ENCODE assay signal across 20 cellular contexts in the genomic region with DNA sequence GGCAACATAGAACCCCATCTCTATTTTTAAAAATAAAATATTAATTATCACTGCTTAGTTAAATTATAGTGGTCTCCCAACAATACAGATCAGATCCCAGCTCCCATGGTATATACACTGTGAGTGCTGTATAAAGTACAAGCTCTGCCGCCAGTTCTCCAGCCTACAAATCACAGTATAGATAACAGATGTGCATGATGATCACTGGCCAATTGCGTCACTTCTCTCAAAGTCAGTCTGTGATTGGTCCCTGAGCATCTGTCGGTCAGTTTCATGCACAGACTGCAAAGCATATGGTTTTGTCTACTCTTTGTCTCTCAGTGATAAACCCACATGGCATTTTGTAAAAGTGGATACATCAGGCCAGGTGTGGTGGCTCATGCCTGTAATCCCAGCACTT. TPM values are rescaled to one million over a fixed set of nuclear protein-coding genes. Genes with fewer than 3 reads are reported as not detected.
A peak's percentile ranks its signal among the peaks of the same experiment; 100 is the strongest.
DNase-seq lines count a peak whose midpoint lies in the region; ATAC-seq, FAIRE-seq and TF ChIP-seq lines count a peak whose summit lies in the region.
"Had no signal": no experiment of that assay in that cellular context is flagged by ENCODE, and none has a peak within 500 bp of the region (broad histone marks: within the 10 kb centered on the region; RNA-seq: fewer than 3 reads in every experiment).

No MANE protein-coding gene starts in this region.

- peak; percentile 74 for FAIRE-seq in K562 (lab: Jason Lieb, UNC)
- no peak for FAIRE-seq in small intestine (lab: Jason Lieb, UNC)

- TF ChIP-seq EP300 in SK-N-SH (IDR thresholded peaks at IDR 0.05; ENCODE audit: borderline replicate concordance in 1 of 2, low read depth in 1 of 2, low read length in 1 of 2) (no peak), K562 (IDR thresholded peaks at IDR 0.05; ENCODE audit: low read length) (no peak)

- H3K4me3 Mint-ChIP-seq in type B pancreatic cell, result no peak overlapping the region
- H3K4me3 Mint-ChIP-seq: CD4-positive, alpha-beta memory T cell; T-cell had no signal

- H2AFZ ChIP-seq in SK-N-SH (ENCODE audit: low read depth), result no peak overlapping the region
- H2AFZ ChIP-seq in K562 (ENCODE audit: low read depth, low read length), result no peak overlapping the region

- H3K9me3 Mint-ChIP-seq in type B pancreatic cell, result peaks cover 3% of the 10 kb centered on the region
- H3K9me3 Mint-ChIP-seq: CD4-positive, alpha-beta memory T cell; T-cell had no signal

- H3K27ac Mint-ChIP-seq in type B pancreatic cell, result no peak overlapping the region
- H3K27ac Mint-ChIP-seq: CD4-positive, alpha-beta memory T cell; T-cell had no signal

- no peaks in the 10 kb centered on the region for H3K27me3 ChIP-seq in SK-N-SH (ENCODE audit: insufficient read depth)
- H3K27me3 ChIP-seq in K562 (ENCODE audit: control insufficient read depth in 2 of 2, insufficient read depth in 2 of 2, low read length in 2 of 2), result no peaks in the 10 kb centered on the region
- no peaks in the 10 kb centered on the region for H3K27me3 ChIP-seq in small intestine (ENCODE audit: control insufficient read depth in 2 of 2, insufficient read depth in 2 of 2, low read length in 2 of 2)
- H3K27me3 ChIP-seq: BLaER1 treated with 17β-estradiol and CSF1 and Interleukin-3, amounts not matched to agents 10 nM and 100 nM had no signal

- peaks cover 0 to 3% of the 10 kb centered on the region in 2 experiments for H3K36me3 ChIP-seq in SK-N-SH (replicated peaks in 1 of 2; ENCODE audit: control insufficient read depth in 1 of 2, insufficient read depth in 2 of 2, low read length in 1 of 2)
- no peaks in the 10 kb centered on the region for H3K36me3 ChIP-seq in K562 (ENCODE audit: control insufficient read depth, insufficient read depth, low read length)
- peaks cover 0 to 5% of the 10 kb centered on the region in 2 donors for H3K36me3 ChIP-seq in small intestine (ENCODE audit: control insufficient read depth in 2 of 2, insufficient read depth in 2 of 2, low read length in 2 of 2)

- no peak overlapping the region for H3K27ac ChIP-seq in SK-N-SH (ENCODE audit: low read depth in 2 of 2, low read length in 1 of 2)
- no peak overlapping the region for H3K27ac ChIP-seq in K562 (ENCODE audit: extremely low read depth, low read depth, low read length)
- H3K27ac ChIP-seq in small intestine (ENCODE audit: low read depth in 1 of 2, low read length in 1 of 2), result no peak overlapping the region
- H3K27ac ChIP-seq: BLaER1 treated with 17β-estradiol and CSF1 and Interleukin-3, amounts not matched to agents 10 nM and 100 nM had no signal

- no peaks in the 10 kb centered on the region for H3K9me2 ChIP-seq in SK-N-SH

- H3F3A ChIP-seq in SK-N-SH (replicated peaks; ENCODE audit: insufficient read depth), result no peaks in the 10 kb centered on the region

- in situ Hi-C loops in K562 (cut with MboI), result no loop called here

- H3K9me3 ChIP-seq in SK-N-SH (no peaks in the 10 kb centered on the region), K562 (replicated peaks; ENCODE audit: control insufficient read depth, insufficient read depth, low read depth, low read length) (no peaks in the 10 kb centered on the region), small intestine (ENCODE audit: control insufficient read depth, low read depth) (no peaks in the 10 kb centered on the region)

- H3K4me2 ChIP-seq in SK-N-SH, result no peak overlapping the region
- no peak overlapping the region for H3K4me2 ChIP-seq in K562 (ENCODE audit: insufficient read depth, low read length)
- H3K4me2 ChIP-seq: BLaER1 treated with 17β-estradiol and CSF1 and Interleukin-3, amounts not matched to agents 10 nM and 100 nM had no signal

- DNase-seq in SK-N-SH, result peak; percentile 57
- DNase-seq in NCI-H524 (lab: John Stamatoyannopoulos, UW), result peak; percentile 88 to 95
- DNase-seq in K562 (ENCODE audit: extremely low read depth in 1 of 4, low spot score in 3 of 4), result peak in 1 of 4 experiments; percentile 51
- peak; percentile 33 for DNase-seq in iPS-NIHi11 (ENCODE audit: low spot score)
- no peak for DNase-seq in small intestine
- no peak for DNase-seq in type B pancreatic cell (ENCODE audit: extremely low spot score, unreplicated experiment)
- DNase-seq: 8988T; Caco-2; CD4-positive, alpha-beta memory T cell; GDM1; KBM-7; NCI-H1105; NCI-H146; NCI-H2029; NK-92 treated with Interleukin-12 subunit alpha and Interleukin-12 subunit beta, amount 100 ng/mL, for 24 hours; SIG-M5; T-cell had no signal

- H3K9me1 ChIP-seq in K562 (ENCODE audit: control insufficient read depth, insufficient read depth, low read length), result no peaks in the 10 kb centered on the region

- H3K79me2 ChIP-seq in SK-N-SH (ENCODE audit: insufficient read depth), result no peaks in the 10 kb centered on the region; the same call in 1 of the 2 replicates
- no peaks in the 10 kb centered on the region for H3K79me2 ChIP-seq in K562 (ENCODE audit: control insufficient read depth, insufficient read depth, low read length)

- no peaks in the 10 kb centered on the region for H3K4me1 Mint-ChIP-seq in type B pancreatic cell (ENCODE audit: unreplicated experiment)

- POLR2A ChIA-PET in SK-N-SH (lab: Yijun Ruan, JAX), result no interaction called here
- POLR2A ChIA-PET in K562 (lab: Yijun Ruan, JAX), result interaction anchor here (0.7 kb wide), 1 partner anchor 113 kb away, joined by 3 read pairs; no protein-coding TSS in a partner anchor

- no peaks in the 10 kb centered on the region for H3K27me3 Mint-ChIP-seq in type B pancreatic cell
- H3K27me3 Mint-ChIP-seq: CD4-positive, alpha-beta memory T cell; T-cell had no signal

- H3K9ac ChIP-seq in SK-N-SH (no peak overlapping the region), K562 (ENCODE audit: insufficient read depth in 1 of 2, low read depth in 2 of 2, low read length in 2 of 2) (no peak overlapping the region)
- H3K9ac ChIP-seq: BLaER1 treated with 17β-estradiol and CSF1 and Interleukin-3, amounts not matched to agents 10 nM and 100 nM had no signal

- TF ChIP-seq CTCF in SK-N-SH (IDR thresholded peaks at IDR 0.05) (no peak), K562 (IDR thresholded peaks at IDR 0.05 in 2 of 3, conservative IDR thresholded peaks at IDR 0.05 in 1 of 3; ENCODE audit: insufficient read depth in 2 of 3, low read depth in 1 of 3, low read length in 3 of 3) (no peak), type B pancreatic cell (conservative IDR thresholded peaks at IDR 0.05) (no peak)

- no peak for TF ChIP-seq POLR2A in K562 (conservative IDR thresholded peaks at IDR 0.05)

- H3K4me3 ChIP-seq in SK-N-SH (ENCODE audit: low read depth in 2 of 2, low read length in 1 of 2) (no peak overlapping the region), K562 (no peak overlapping the region), small intestine (ENCODE audit: low read depth in 1 of 2, low read length in 2 of 2) (no peak overlapping the region)
- H3K4me3 ChIP-seq: BLaER1 treated with 17β-estradiol and CSF1 and Interleukin-3, amounts not matched to agents 10 nM and 100 nM had no signal

- CTCF ChIA-PET in SK-N-SH (lab: Yijun Ruan, JAX) (interaction anchor here (1.3 to 1.7 kb wide), 2 partner anchors 15 to 160 kb away, joined by 3 read pairs; no protein-coding TSS in a partner anchor), K562 (lab: Yijun Ruan, JAX; ENCODE audit: low intra/inter-chr PET ratio) (no interaction called here)

- peaks cover 2% of the 10 kb centered on the region for H3K36me3 Mint-ChIP-seq in type B pancreatic cell

- intact Hi-C loops in K562 (cut with micrococcal nuclease), result no loop called here

- H3K4me1 ChIP-seq in SK-N-SH (ENCODE audit: control insufficient read depth in 1 of 2, insufficient read depth in 2 of 2, low read depth in 1 of 2, low read length in 1 of 2) (no peaks in the 10 kb centered on the region; a peak in 1 of 4 replicates), K562 (replicated peaks in 1 of 2; ENCODE audit: control insufficient read depth in 2 of 2, insufficient read depth in 2 of 2, low read length in 2 of 2) (peaks cover 0 to 3% of the 10 kb centered on the region in 2 experiments; a peak in 3 of 5 replicates), small intestine (ENCODE audit: control insufficient read depth in 2 of 2, insufficient read depth in 1 of 2, low read depth in 1 of 2, low read length in 1 of 2) (peaks cover 0 to 12% of the 10 kb centered on the region in 2 donors)

- no TSS peak for BruUV-seq in K562 (replicated peaks; lab: Mats Ljungman, UMichigan)

- no peak for TF ChIP-seq RAD21 in SK-N-SH (IDR thresholded peaks at IDR 0.05; ENCODE audit: low read length)
- no peak for TF ChIP-seq RAD21 in K562 (CRISPR knock-in tag; conservative IDR thresholded peaks at IDR 0.05 in 1 of 2, IDR thresholded peaks at IDR 0.05 in 1 of 2)

- H4K20me1 ChIP-seq in SK-N-SH (ENCODE audit: insufficient read depth), result no peaks in the 10 kb centered on the region
- no peaks in the 10 kb centered on the region for H4K20me1 ChIP-seq in K562 (replicated peaks; ENCODE audit: control insufficient read depth, insufficient read depth, low read length)

- ATAC-seq in SK-N-SH treated with all-trans-retinoic acid at 6 μM for 48 hours (no peak), K562 (peak; percentile 56), HG02840 (IDR thresholded peaks at IDR 0.05; ENCODE audit: low FRiP score, unreplicated experiment) (no peak)
- ATAC-seq: T-cell had no signal

- WGBS in SK-N-SH (ENCODE audit: low lambda C conversion rate), result 100% methylated on average over 3 of the region's 3 CpGs
- 51% methylated on average over 3 of the region's 3 CpGs for WGBS in K562 (ENCODE audit: insufficient coverage, low coverage, missing lambda C conversion rate)
- WGBS in small intestine, 3 donors, result 90 to 95% (median 90%) methylated on average over 3 of the region's 3 CpGs

RNA-seq across cellular contexts. Expression of a gene that starts 15.6 kb away (rescaled TPM):
- 4.5 TPM in 2 replicates for polyA plus RNA-seq in SK-N-SH (2012; rRNA removed)
- polyA plus RNA-seq in SK-N-SH (2012; cell fraction: cytosol; rRNA removed), result 4.1 and 4.4 TPM in 2 replicates
- polyA plus RNA-seq in SK-N-SH (2012; cell fraction: nucleus; rRNA removed), result 5.8 and 6.8 TPM in 2 replicates
- total RNA-seq in K562 (2011; cell fraction: chromatin; rRNA removed; ENCODE audit: low replicate concordance), result 19.5 and 33.5 TPM in 2 replicates
- 17.5 and 22.2 TPM in 2 replicates for total RNA-seq in K562 (2011; cell fraction: nucleolus; rRNA removed)
- 28.0 and 34.4 TPM in 2 replicates for total RNA-seq in K562 (2011; cell fraction: nucleoplasm; rRNA removed)
- 2.8 and 5.3 TPM in 2 replicates for total RNA-seq in K562 (2014; rRNA removed)
- 3.4 and 4.3 TPM in 2 replicates for total RNA-seq in K562 (2014; rRNA removed; fragmentation: Illumina TruSeq; extraction: Trizol)
- total RNA-seq in K562 (2015; rRNA removed; fragmentation: Illumina TruSeq; extraction: Trizol), result 2.1 and 2.6 TPM in 2 replicates
- total RNA-seq in K562 (2021), result 4.1 and 5.9 TPM in 2 replicates
- polyA plus RNA-seq in K562 (2011; rRNA removed), result 5.0 and 8.2 TPM in 2 replicates
- polyA plus RNA-seq in K562 (2011; cell fraction: cytosol; rRNA removed), result 1.8 and 5.0 TPM in 2 replicates
- polyA plus RNA-seq in K562 (2011; cell fraction: nucleus; rRNA removed), result 4.8 and 9.5 TPM in 2 replicates
- polyA plus RNA-seq in K562 (2012), result 3.6 and 4.1 TPM in 2 replicates
- 2.7 and 3.5 TPM in 2 replicates for polyA plus RNA-seq in K562 (2014; fragmentation: Illumina TruSeq; extraction: Trizol)
- under 1 TPM; 0.64 to 0.87 TPM for polyA plus RNA-seq in K562 (2014; fragmentation: Nextera tagmentation; extraction: Ambion mirVana)
- polyA plus RNA-seq in K562 (2014; rRNA removed), result 2.1 and 4.0 TPM in 2 replicates
- polyA minus RNA-seq in K562 (2011; rRNA and poly(A)+ RNA removed), result 6.4 and 11.7 TPM in 2 replicates
- 2.6 and 5.2 TPM in 2 replicates for polyA minus RNA-seq in K562 (2011; cell fraction: cytosol; rRNA and poly(A)+ RNA removed)
- 4.4 and 13.0 TPM in 2 replicates for polyA minus RNA-seq in K562 (2011; cell fraction: nucleus; rRNA and poly(A)+ RNA removed)
- 10 to 100 TPM; 19.9 to 24.0 (median 21.9) TPM for polyA plus RNA-seq in small intestine
- total RNA-seq in type B pancreatic cell (ENCODE audit: low replicate concordance), result 22.7 and 22.9 TPM in 2 replicates

Comparison
In these comparisons a context has a peak if more than half of its experiments do, and no peak if none do; other contexts are left out.
1. DNase-seq: peak in SK-N-SH (single experiment), NCI-H524 (2 of 2) and iPS-NIHi11 (single experiment); none in small intestine (single experiment) and type B pancreatic cell (single experiment).